ENCODE assay signal across 31 cellular contexts in the genomic region with DNA sequence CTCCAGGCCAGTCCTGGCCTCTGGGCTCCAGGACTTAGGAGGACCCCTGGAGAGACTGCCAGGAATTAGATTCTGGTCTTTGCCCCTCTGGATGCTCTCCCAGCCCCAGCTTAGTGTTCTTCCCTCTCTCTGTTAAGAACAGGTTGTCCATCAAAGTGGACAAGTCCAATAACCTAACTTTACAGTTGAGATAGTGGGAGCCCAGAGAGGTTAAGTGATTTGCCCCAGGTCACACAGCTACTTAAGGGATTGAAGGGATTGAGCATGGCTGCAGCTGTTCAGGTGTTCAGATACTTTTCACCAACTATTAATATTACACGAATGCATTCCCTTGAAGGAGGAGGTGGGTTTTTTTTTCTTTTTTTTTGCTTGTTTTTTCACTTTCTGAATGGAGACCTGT. TPM values are rescaled to one million over a fixed set of nuclear protein-coding genes. Genes with fewer than 3 reads are reported as not detected.
"Had no signal": no experiment of that assay in that cellular context is flagged by ENCODE, and none has a peak within 500 bp of the region (broad histone marks: within the 10 kb centered on the region; RNA-seq: fewer than 3 reads in every experiment).

No MANE protein-coding gene starts in this region.

- H3K4me3 ChIP-seq: esophagus muscularis mucosa, gastrocnemius medialis had no signal

- H3K27ac Mint-ChIP-seq: activated naive CD8-positive, alpha-beta T cell; activated T-cell treated with anti-CD3 and anti-CD28 coated beads, Interleukin-2, amount 50 U/mL, for 72 hours; WTC11 had no signal

- H3K4me3 Mint-ChIP-seq: activated CD4-positive, alpha-beta memory T cell treated with anti-CD3 and anti-CD28 coated beads for 36 hours; activated naive CD8-positive, alpha-beta T cell; activated T-cell treated with anti-CD3 and anti-CD28 coated beads, Interleukin-2, amount 50 U/mL, for 24 hours; activated T-cell treated with anti-CD3 and anti-CD28 coated beads, Interleukin-2, amount 50 U/mL, for 72 hours; central memory CD8-positive, alpha-beta T cell; effector memory CD8-positive, alpha-beta T cell; WTC11 had no signal

- H3K36me3 Mint-ChIP-seq: activated CD4-positive, alpha-beta memory T cell treated with anti-CD3 and anti-CD28 coated beads for 36 hours; WTC11 had no signal

- H3K36me3 ChIP-seq: brain microvascular endothelial cell, esophagus muscularis mucosa, gastrocnemius medialis had no signal

- ATAC-seq: activated T-cell treated with anti-CD3 and anti-CD28 coated beads, Interleukin-2, amount 50 U/mL, for 72 hours; effector memory CD8-positive, alpha-beta T cell; foreskin keratinocyte; gastrocnemius medialis; WTC11 had no signal

- DNase-seq: activated CD4-positive, alpha-beta memory T cell treated with anti-CD3 and anti-CD28 coated beads for 36 hours; activated CD4-positive, alpha-beta T cell treated with anti-CD3 and anti-CD28 coated beads for 1 hour; activated CD4-positive, alpha-beta T cell treated with anti-CD3 and anti-CD28 coated beads for 4 hours; activated CD4-positive, alpha-beta T cell treated with anti-CD3 and anti-CD28 coated beads, Interleukin-2, amount 50 U/mL, for 1 hour; activated CD8-positive, alpha-beta memory T cell treated with anti-CD3 and anti-CD28 coated beads, Interleukin-2, amount 50 U/mL, for 48 hours; activated gamma-delta T cell; activated naive CD4-positive, alpha-beta T cell treated with anti-CD3 and anti-CD28 coated beads, Interleukin-2, amount 50 U/mL, for 16 hours; activated naive CD4-positive, alpha-beta T cell treated with Interleukin-2 at 50 U/mL for 16 hours; activated T-cell treated with anti-CD3 and anti-CD28 coated beads for 4 hours; activated T-cell treated with anti-CD3 and anti-CD28 coated beads, Interleukin-2, amount 50 U/mL, for 24 hours; activated T-cell treated with anti-CD3 and anti-CD28 coated beads, Interleukin-2, amount 50 U/mL, for 72 hours; amniotic stem cell; anterior cingulate cortex; brain microvascular endothelial cell; cortex of kidney; dermis blood vessel endothelial cell; effector CD4-positive, alpha-beta T cell; effector memory CD8-positive, alpha-beta T cell; erythroblast; foreskin keratinocyte; gastrocnemius medialis; glutamatergic neuron; T-helper 2 cell had no signal

- H3K27me3 ChIP-seq: esophagus muscularis mucosa, gastrocnemius medialis had no signal

- H3K27me3 Mint-ChIP-seq: activated CD4-positive, alpha-beta memory T cell treated with anti-CD3 and anti-CD28 coated beads for 36 hours; activated naive CD8-positive, alpha-beta T cell; activated T-cell treated with anti-CD3 and anti-CD28 coated beads, Interleukin-2, amount 50 U/mL, for 24 hours had no signal

- H3K27ac ChIP-seq: brain microvascular endothelial cell, esophagus muscularis mucosa, foreskin keratinocyte, gastrocnemius medialis, VCaP had no signal

- H3K9me3 ChIP-seq: esophagus muscularis mucosa, gastrocnemius medialis had no signal

- H3K9me3 Mint-ChIP-seq: activated CD4-positive, alpha-beta memory T cell treated with anti-CD3 and anti-CD28 coated beads for 36 hours; activated T-cell treated with anti-CD3 and anti-CD28 coated beads, Interleukin-2, amount 50 U/mL, for 24 hours; activated T-cell treated with anti-CD3 and anti-CD28 coated beads, Interleukin-2, amount 50 U/mL, for 72 hours; central memory CD8-positive, alpha-beta T cell; effector memory CD8-positive, alpha-beta T cell; WTC11 had no signal

RNA-seq across cellular contexts. Expression of gene EDAR, which starts 57.6 kb away (rescaled TPM):
- total RNA-seq: astrocyte, cardiac septum, cerebellum, dermis blood vessel endothelial cell, esophagus muscularis mucosa, foreskin keratinocyte, gastrocnemius medialis, WTC11 had no signal
